In genomic region chr2:4464607-4465006, GRCh38 we compare ENCODE assay signal across 7 cellular contexts.
"Had no signal": no experiment of that assay in that cellular context is flagged by ENCODE, and none has a peak within 500 bp of the region (broad histone marks: within the 10 kb centered on the region; RNA-seq: fewer than 3 reads in every experiment).

No MANE protein-coding gene starts in this region.

- H3K4me1 Mint-ChIP-seq: GM23338 had no signal

- H3K27ac ChIP-seq: HL-60 had no signal

- ATAC-seq: GM23338, K562 had no signal

- H3K4me3 ChIP-seq: GM23338, K562 had no signal

- H2AFZ ChIP-seq: GM23338 had no signal

- H3K9me3 Mint-ChIP-seq: H9 had no signal

- H3K27ac Mint-ChIP-seq: GM23338, H9 had no signal

- DNase-seq: H9, HCEC 1CT, IMR-90, KG1 had no signal

- H3K4me3 Mint-ChIP-seq: GM23338, H9 had no signal

- H3K4me2 ChIP-seq: GM23338 had no signal
